Comparison of ENCODE assay signal across 14 cellular contexts in the genomic region with DNA sequence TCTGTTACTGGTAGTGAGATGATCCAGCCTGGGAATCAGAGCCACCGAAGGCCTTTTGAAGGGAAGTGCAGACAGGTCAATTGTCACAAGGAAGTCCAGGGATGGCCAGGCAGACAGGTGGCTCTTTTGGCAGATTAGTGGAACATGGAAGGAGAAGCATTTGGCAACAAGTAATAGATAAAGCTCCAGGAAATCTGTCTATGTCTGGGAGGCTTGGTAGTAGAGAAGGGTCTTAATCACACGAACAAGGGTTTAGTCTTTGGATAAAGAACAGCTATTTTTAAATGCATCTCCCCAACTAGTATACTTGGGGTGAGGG.
A peak's percentile ranks its signal among the peaks of the same experiment; 100 is the strongest.
DNase-seq lines count a peak whose midpoint lies in the region; ATAC-seq and TF ChIP-seq lines count a peak whose summit lies in the region.
"Had no signal": no experiment of that assay in that cellular context is flagged by ENCODE, and none has a peak within 500 bp of the region (broad histone marks: within the 10 kb centered on the region; RNA-seq: fewer than 3 reads in every experiment).

No MANE protein-coding gene starts in this region.

- H3K9ac ChIP-seq in neural progenitor cell = no peak overlapping the region
- H3K9ac ChIP-seq: BLaER1 treated with 17β-estradiol and CSF1 and Interleukin-3, amounts not matched to agents 10 nM and 100 nM; GM23248 had no signal

- POLR2A ChIA-PET in activated CD4-positive, alpha-beta memory T cell treated with anti-CD3 and anti-CD28 coated beads for 36 hours (lab: Charles Lee) = no interaction called here

- WGBS in heart right ventricle, 2 donors = 24 to 36% methylated on average over 2 of the region's 2 CpGs

- H4K20me1 ChIP-seq in neural progenitor cell (ENCODE audit: low read depth) = no peaks in the 10 kb centered on the region
- H4K20me1 ChIP-seq: BLaER1 treated with 17β-estradiol and CSF1 and Interleukin-3, amounts not matched to agents 10 nM and 100 nM had no signal

- H3F3A ChIP-seq in neural progenitor cell (ENCODE audit: low read depth) = no peaks in the 10 kb centered on the region

- TF ChIP-seq CTCF in cardiac muscle cell (IDR thresholded peaks at IDR 0.05; ENCODE audit: low read depth, low read length) (no peak), heart right ventricle (IDR thresholded peaks at IDR 0.05) (no peak), neural progenitor cell (IDR thresholded peaks at IDR 0.05) (no peak)

- H3K27me3 Mint-ChIP-seq in neural progenitor cell (ENCODE audit: insufficient read depth, low read depth) = peaks cover 2% of the 10 kb centered on the region
- H3K27me3 Mint-ChIP-seq in activated naive CD4-positive, alpha-beta T cell treated with anti-CD3 and anti-CD28 coated beads for 36 hours (ENCODE audit: low read depth) = no peaks in the 10 kb centered on the region
- no peaks in the 10 kb centered on the region for H3K27me3 Mint-ChIP-seq in activated CD4-positive, alpha-beta memory T cell treated with anti-CD3 and anti-CD28 coated beads for 36 hours
- H3K27me3 Mint-ChIP-seq: CD4-positive, CD25-positive, alpha-beta regulatory T cell had no signal

- DNase-seq in cardiac muscle cell (ENCODE audit: low read depth in 1 of 2, low spot score in 1 of 2) = no peak
- DNase-seq in heart right ventricle = no peak
- peak; percentile 10 for DNase-seq in NCI-H524 treated with DMSO at 0.1 percent for 48 hours (lab: John Stamatoyannopoulos, UW)
- peak; percentile 83 for DNase-seq in cerebellar cortex (ENCODE audit: low spot score)
- no peak for DNase-seq in neural progenitor cell (ENCODE audit: low spot score)
- no peak for DNase-seq in activated naive CD4-positive, alpha-beta T cell treated with anti-CD3 and anti-CD28 coated beads for 36 hours
- no peak for DNase-seq in activated CD4-positive, alpha-beta memory T cell treated with anti-CD3 and anti-CD28 coated beads for 36 hours
- DNase-seq in NCI-H69 (lab: John Stamatoyannopoulos, UW) = no peak
- DNase-seq: DND-41, GF-D8 had no signal

- H3K4me2 ChIP-seq in neural progenitor cell = no peak overlapping the region
- H3K4me2 ChIP-seq: BLaER1 treated with 17β-estradiol and CSF1 and Interleukin-3, amounts not matched to agents 10 nM and 100 nM had no signal

- no peaks in the 10 kb centered on the region for H3K9me3 ChIP-seq in cardiac muscle cell (ENCODE audit: low read depth)
- H3K9me3 ChIP-seq in heart right ventricle = no peaks in the 10 kb centered on the region
- no peaks in the 10 kb centered on the region for H3K9me3 ChIP-seq in neural progenitor cell (ENCODE audit: low read depth)
- H3K9me3 ChIP-seq: BLaER1 treated with 17β-estradiol and CSF1 and Interleukin-3, amounts not matched to agents 10 nM and 100 nM had no signal

- H3K36me3 Mint-ChIP-seq in neural progenitor cell = no peaks in the 10 kb centered on the region
- H3K36me3 Mint-ChIP-seq in activated naive CD4-positive, alpha-beta T cell treated with anti-CD3 and anti-CD28 coated beads for 36 hours (ENCODE audit: low read depth) = no peaks in the 10 kb centered on the region
- no peaks in the 10 kb centered on the region for H3K36me3 Mint-ChIP-seq in activated CD4-positive, alpha-beta memory T cell treated with anti-CD3 and anti-CD28 coated beads for 36 hours
- H3K36me3 Mint-ChIP-seq: CD4-positive, CD25-positive, alpha-beta regulatory T cell had no signal

- peaks cover 4% of the 10 kb centered on the region for H3K4me1 Mint-ChIP-seq in neural progenitor cell
- H3K4me1 Mint-ChIP-seq in activated naive CD4-positive, alpha-beta T cell treated with anti-CD3 and anti-CD28 coated beads for 36 hours (ENCODE audit: low read depth) = no peaks in the 10 kb centered on the region
- no peaks in the 10 kb centered on the region for H3K4me1 Mint-ChIP-seq in activated CD4-positive, alpha-beta memory T cell treated with anti-CD3 and anti-CD28 coated beads for 36 hours (ENCODE audit: low read depth)
- H3K4me1 Mint-ChIP-seq: CD4-positive, CD25-positive, alpha-beta regulatory T cell had no signal

- intact Hi-C loops in heart right ventricle (cut with DNase I) = loop anchor here in 7 of 10 donors (5.0 to 10.0 kb wide), 9 partner anchors 161 to 1347 kb away; no protein-coding TSS in a partner anchor
- intact Hi-C loops in activated naive CD4-positive, alpha-beta T cell treated with anti-CD3 and anti-CD28 coated beads for 36 hours (cut with micrococcal nuclease) = loop anchor here (5.0 kb wide), 1 partner anchor 1344 kb away; no protein-coding TSS in a partner anchor
- intact Hi-C loops in activated CD4-positive, alpha-beta memory T cell treated with anti-CD3 and anti-CD28 coated beads for 36 hours (cut with micrococcal nuclease) = no loop called here

- H3K9me3 Mint-ChIP-seq in neural progenitor cell = no peaks in the 10 kb centered on the region
- H3K9me3 Mint-ChIP-seq in activated naive CD4-positive, alpha-beta T cell treated with anti-CD3 and anti-CD28 coated beads for 36 hours = no peaks in the 10 kb centered on the region
- H3K9me3 Mint-ChIP-seq in activated CD4-positive, alpha-beta memory T cell treated with anti-CD3 and anti-CD28 coated beads for 36 hours = no peaks in the 10 kb centered on the region

- H3K27ac ChIP-seq in cardiac muscle cell = peak overlapping the region; percentile 15
- H3K27ac ChIP-seq in heart right ventricle = no peak overlapping the region
- H3K27ac ChIP-seq in neural progenitor cell = no peak overlapping the region
- H3K27ac ChIP-seq: BLaER1 treated with 17β-estradiol and CSF1 and Interleukin-3, amounts not matched to agents 10 nM and 100 nM; GM23248 had no signal

- no peaks in the 10 kb centered on the region for H3K79me2 ChIP-seq in neural progenitor cell (ENCODE audit: low read depth)

- H3K36me3 ChIP-seq in cardiac muscle cell = no peaks in the 10 kb centered on the region
- no peaks in the 10 kb centered on the region for H3K36me3 ChIP-seq in heart right ventricle
- H3K36me3 ChIP-seq in neural progenitor cell = no peaks in the 10 kb centered on the region
- H3K36me3 ChIP-seq: BLaER1 treated with 17β-estradiol and CSF1 and Interleukin-3, amounts not matched to agents 10 nM and 100 nM had no signal

- H3K4me1 ChIP-seq in cardiac muscle cell (ENCODE audit: low read depth) = peaks cover 23% of the 10 kb centered on the region
- peaks cover 0 to 14% (median 0%) of the 10 kb centered on the region in 9 donors for H3K4me1 ChIP-seq in heart right ventricle
- no peaks in the 10 kb centered on the region for H3K4me1 ChIP-seq in neural progenitor cell

- no peaks in the 10 kb centered on the region for H3K27me3 ChIP-seq in cardiac muscle cell
- H3K27me3 ChIP-seq in heart right ventricle = no peaks in the 10 kb centered on the region
- H3K27me3 ChIP-seq in neural progenitor cell = no peaks in the 10 kb centered on the region
- H3K27me3 ChIP-seq: BLaER1 treated with 17β-estradiol and CSF1 and Interleukin-3, amounts not matched to agents 10 nM and 100 nM had no signal

- no peak overlapping the region for H3K27ac Mint-ChIP-seq in neural progenitor cell
- H3K27ac Mint-ChIP-seq in activated naive CD4-positive, alpha-beta T cell treated with anti-CD3 and anti-CD28 coated beads for 36 hours = no peak overlapping the region
- H3K27ac Mint-ChIP-seq in activated CD4-positive, alpha-beta memory T cell treated with anti-CD3 and anti-CD28 coated beads for 36 hours = no peak overlapping the region
- H3K27ac Mint-ChIP-seq: CD4-positive, CD25-positive, alpha-beta regulatory T cell had no signal

- H3K4me3 ChIP-seq in cardiac muscle cell (no peak overlapping the region), heart right ventricle (no peak overlapping the region), neural progenitor cell (no peak overlapping the region)
- H3K4me3 ChIP-seq: BLaER1 treated with 17β-estradiol and CSF1 and Interleukin-3, amounts not matched to agents 10 nM and 100 nM; GM23248 had no signal

- no peak for ATAC-seq in heart right ventricle
- ATAC-seq: HCT116 had no signal

- peak overlapping the region; percentile 11 for H2AFZ ChIP-seq in neural progenitor cell (replicated peaks)
- H2AFZ ChIP-seq: GM23248 had no signal

- H3K4me3 Mint-ChIP-seq in neural progenitor cell = no peak overlapping the region
- H3K4me3 Mint-ChIP-seq in activated naive CD4-positive, alpha-beta T cell treated with anti-CD3 and anti-CD28 coated beads for 36 hours = no peak overlapping the region
- no peak overlapping the region for H3K4me3 Mint-ChIP-seq in activated CD4-positive, alpha-beta memory T cell treated with anti-CD3 and anti-CD28 coated beads for 36 hours
- H3K4me3 Mint-ChIP-seq: CD4-positive, CD25-positive, alpha-beta regulatory T cell had no signal

- CTCF ChIA-PET in activated naive CD4-positive, alpha-beta T cell treated with anti-CD3 and anti-CD28 coated beads for 36 hours (lab: Charles Lee) = no interaction called here
- CTCF ChIA-PET in activated CD4-positive, alpha-beta memory T cell treated with anti-CD3 and anti-CD28 coated beads for 36 hours (lab: Charles Lee) = no interaction called here

Comparison
In these comparisons a context has a peak if more than half of its experiments do, and no peak if none do; other contexts are left out.
1. DNase-seq: peak in NCI-H524 treated with DMSO at 0.1 percent for 48 hours (single experiment) and cerebellar cortex (single experiment); none in cardiac muscle cell (0 of 2), heart right ventricle (0 of 2), neural progenitor cell (single experiment), activated naive CD4-positive, alpha-beta T cell treated with anti-CD3 and anti-CD28 coated beads for 36 hours (single experiment), activated CD4-positive, alpha-beta memory T cell treated with anti-CD3 and anti-CD28 coated beads for 36 hours (single experiment) and NCI-H69 (single experiment).